Comparison of ENCODE assay signal across 10 cellular contexts in genomic region chr1:13583592-13583963, GRCh38. TPM values are rescaled to one million over a fixed set of nuclear protein-coding genes. Genes with fewer than 3 reads are reported as not detected.
DNase-seq lines count a peak whose midpoint lies in the region; ATAC-seq and TF ChIP-seq lines count a peak whose summit lies in the region.
"Had no signal": no experiment of that assay in that cellular context is flagged by ENCODE, and none has a peak within 500 bp of the region (broad histone marks: within the 10 kb centered on the region; RNA-seq: fewer than 3 reads in every experiment).

Gene PDPN (plus strand): TSS chr1:13583832. CDS start chr1:13584034, 202 bp downstream.

- 1 to 2% methylated on average over 29 of the region's 29 CpGs for WGBS in lower leg skin, 2 donors

- no peaks in the 10 kb centered on the region for H3K9me3 ChIP-seq in MG63

- intact Hi-C loops in lower leg skin (cut with DNase I; ENCODE audit: low total_unique reads), result no loop called here

- TF ChIP-seq POLR2A in lower leg skin (IDR thresholded peaks at IDR 0.05), result no peak

- H3K27me3 ChIP-seq in MG63, result no peaks in the 10 kb centered on the region

- H3K4me3 Mint-ChIP-seq in endothelial cell (ENCODE audit: unreplicated experiment), result peak within 1 kb of the TSS; percentile 88

- H3K27ac Mint-ChIP-seq in endothelial cell (ENCODE audit: unreplicated experiment), result no peak within 1 kb of the TSS

- ATAC-seq in HG02870 (IDR thresholded peaks at IDR 0.05; ENCODE audit: unreplicated experiment) (no peak), HG03045 (IDR thresholded peaks at IDR 0.05; ENCODE audit: unreplicated experiment) (no peak)
- ATAC-seq: HCT116 had no signal

- H3K4me3 ChIP-seq in MG63, result peak within 1 kb of the TSS; percentile 76
- peak within 1 kb of the TSS; percentile 35 for H3K4me3 ChIP-seq in lower leg skin (ENCODE audit: low read depth, poor library complexity, severe bottlenecking)

- TF ChIP-seq CTCF in endothelial cell (IDR thresholded peaks at IDR 0.05; ENCODE audit: unreplicated experiment), result no peak
- no peak for TF ChIP-seq CTCF in lower leg skin (IDR thresholded peaks at IDR 0.05)

- H3K36me3 ChIP-seq in MG63, result peaks cover 20% of the 10 kb centered on the region

- H3K9me3 Mint-ChIP-seq in endothelial cell (ENCODE audit: unreplicated experiment), result no peaks in the 10 kb centered on the region

- peaks cover 13% of the 10 kb centered on the region for H3K27me3 Mint-ChIP-seq in endothelial cell (ENCODE audit: unreplicated experiment)

- DNase-seq in MG63 (peak; percentile 78), endothelial cell (ENCODE audit: low spot score) (peak; percentile 47), lower leg skin (ENCODE audit: low spot score in 2 of 2) (peak in 1 of 2 donors; percentile 92), stromal cell of bone marrow (ENCODE audit: low read depth) (peak; percentile 9), T-helper 9 cell (no peak), NK-92 (lab: John Stamatoyannopoulos, UW; ENCODE audit: unreplicated experiment) (no peak)

- H3K4me1 Mint-ChIP-seq in endothelial cell (ENCODE audit: unreplicated experiment), result peaks cover 5% of the 10 kb centered on the region

- H3K36me3 Mint-ChIP-seq in endothelial cell (ENCODE audit: low read depth, unreplicated experiment), result no peaks in the 10 kb centered on the region

RNA-seq across cellular contexts. Expression of gene PDPN, which starts in this region (rescaled TPM):
- 29.0 and 47.5 TPM in 2 replicates for total RNA-seq in MG63 (2014; rRNA removed; shearing (Covaris generic); ENCODE audit: low replicate concordance)
- total RNA-seq in endothelial cell (ENCODE audit: unreplicated experiment), result 4.3 TPM
- 10 to 100 TPM; 16.0 to 40.7 (median 32.7) TPM for total RNA-seq in lower leg skin
- total RNA-seq: T-helper 1 cell treated with Interleukin-12 subunit alpha and Interleukin-12 subunit beta and Interleukin-4 antibody, amounts not matched to agents 30 ng/mL and 1 ng/mL, for 36 hours had no signal

Comparison
In these comparisons a context has a peak if more than half of its experiments do, and no peak if none do; other contexts are left out.
1. DNase-seq: peak in MG63 (single experiment), endothelial cell (single experiment) and stromal cell of bone marrow (single experiment); none in T-helper 9 cell (single experiment) and NK-92 (single experiment).